ENCODE assay signal across 16 cellular contexts in the genomic region with DNA sequence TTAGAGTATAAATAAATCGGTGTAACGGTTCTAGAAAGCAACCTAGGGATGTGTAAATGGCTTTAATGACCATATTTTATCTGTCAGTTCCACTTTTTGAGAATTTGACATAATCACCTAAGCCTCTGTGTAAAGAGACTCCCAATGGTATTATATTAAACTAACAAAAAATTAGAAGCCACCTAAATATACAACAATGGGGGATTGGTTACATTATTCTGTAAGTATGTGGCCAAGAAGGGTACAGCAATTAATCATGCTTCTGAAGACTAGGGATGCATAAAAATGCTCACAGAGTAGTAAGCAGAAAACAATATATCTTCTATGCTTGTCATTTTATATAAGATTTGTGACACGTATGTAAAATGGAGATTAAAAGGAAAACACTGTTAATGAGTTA. TPM values are rescaled to one million over a fixed set of nuclear protein-coding genes. Genes with fewer than 3 reads are reported as not detected.
DNase-seq lines count a peak whose midpoint lies in the region; ATAC-seq and TF ChIP-seq lines count a peak whose summit lies in the region.
"Had no signal": no experiment of that assay in that cellular context is flagged by ENCODE, and none has a peak within 500 bp of the region (broad histone marks: within the 10 kb centered on the region; RNA-seq: fewer than 3 reads in every experiment).

No MANE protein-coding gene starts in this region.

- H3K27ac Mint-ChIP-seq in activated T-cell treated with anti-CD3 and anti-CD28 coated beads, Interleukin-2, amount 50 U/mL, for 72 hours = peak overlapping the region; percentile 53
- peak overlapping the region; percentile 68 for H3K27ac Mint-ChIP-seq in CD4-positive, alpha-beta T cell
- H3K27ac Mint-ChIP-seq: B cell; CD8-positive, alpha-beta T cell; IgD-negative memory B cell had no signal

- CTCF ChIA-PET in CD4-positive, alpha-beta T cell (lab: Charles Lee) = no interaction called here

- ATAC-seq in activated T-cell treated with anti-CD3 and anti-CD28 coated beads, Interleukin-2, amount 50 U/mL, for 72 hours (replicated peaks in 1 of 2) = no peak
- ATAC-seq in CD4-positive, alpha-beta T cell (ENCODE audit: poor library complexity) = no peak
- ATAC-seq in RWPE2 (ENCODE audit: low read depth) (no peak), gastrocnemius medialis (no peak), GM19463 (IDR thresholded peaks at IDR 0.05; ENCODE audit: unreplicated experiment) (no peak)
- ATAC-seq: CD8-positive, alpha-beta T cell had no signal

- H3K4me3 ChIP-seq in RWPE2 (ENCODE audit: severe bottlenecking) (no peak overlapping the region), gastrocnemius medialis (no peak overlapping the region)

- no peaks in the 10 kb centered on the region for H3K27me3 Mint-ChIP-seq in activated T-cell treated with anti-CD3 and anti-CD28 coated beads, Interleukin-2, amount 50 U/mL, for 72 hours (ENCODE audit: low read depth)
- H3K27me3 Mint-ChIP-seq in CD4-positive, alpha-beta T cell = no peaks in the 10 kb centered on the region
- H3K27me3 Mint-ChIP-seq: B cell, IgD-negative memory B cell had no signal

- in situ Hi-C loops in gastrocnemius medialis (cut with MboI; ENCODE audit: low sequenced_read_pairs in 4 of 4) = no loop called here

- DNase-seq in activated T-cell treated with anti-CD3 and anti-CD28 coated beads, Interleukin-2, amount 50 U/mL, for 72 hours = no peak
- no peak for DNase-seq in activated T-cell treated with anti-CD3 and anti-CD28 coated beads, Interleukin-2, amount 50 U/mL, for 1 hour
- no peak for DNase-seq in CD4-positive, alpha-beta T cell
- no peak for DNase-seq in RWPE2 (ENCODE audit: low spot score)
- DNase-seq in gastrocnemius medialis = no peak
- no peak for DNase-seq in cerebellum (ENCODE audit: low spot score)
- DNase-seq in NCI-H1417 treated with DMSO at 0.1 percent for 48 hours (lab: John Stamatoyannopoulos, UW) = no peak
- DNase-seq: C1 segment of cervical spinal cord; CD8-positive, alpha-beta T cell; COR-L47; DND-41; GDM1; HCEC 1CT had no signal

- POLR2A ChIA-PET in CD4-positive, alpha-beta T cell (lab: Charles Lee) = no interaction called here

- intact Hi-C loops in CD4-positive, alpha-beta T cell (cut with DNase I, micrococcal nuclease) = no loop called here
- intact Hi-C loops in gastrocnemius medialis (cut with DNase I; ENCODE audit: low total_unique reads) = no loop called here

- H3K36me3 ChIP-seq in RWPE2 (ENCODE audit: low read depth) = peaks cover 55% of the 10 kb centered on the region
- H3K36me3 ChIP-seq in gastrocnemius medialis = peaks cover 0 to 39% of the 10 kb centered on the region in 2 donors

- no peaks in the 10 kb centered on the region for H3K9me3 ChIP-seq in CD4-positive, alpha-beta T cell (ENCODE audit: control insufficient read depth, low read length)
- H3K9me3 ChIP-seq in RWPE2 (ENCODE audit: severe bottlenecking) (no peaks in the 10 kb centered on the region), gastrocnemius medialis (no peaks in the 10 kb centered on the region)

- H3K4me1 Mint-ChIP-seq in activated T-cell treated with anti-CD3 and anti-CD28 coated beads, Interleukin-2, amount 50 U/mL, for 72 hours (ENCODE audit: low read depth) = peaks cover 24% of the 10 kb centered on the region
- peaks cover 35% of the 10 kb centered on the region for H3K4me1 Mint-ChIP-seq in CD4-positive, alpha-beta T cell (ENCODE audit: low read depth)

- no peaks in the 10 kb centered on the region for H3K9me3 Mint-ChIP-seq in activated T-cell treated with anti-CD3 and anti-CD28 coated beads, Interleukin-2, amount 50 U/mL, for 72 hours
- no peaks in the 10 kb centered on the region for H3K9me3 Mint-ChIP-seq in CD4-positive, alpha-beta T cell
- H3K9me3 Mint-ChIP-seq: CD8-positive, alpha-beta T cell; IgD-negative memory B cell had no signal

- H3K4me3 Mint-ChIP-seq in activated T-cell treated with anti-CD3 and anti-CD28 coated beads, Interleukin-2, amount 50 U/mL, for 72 hours = no peak overlapping the region
- H3K4me3 Mint-ChIP-seq in CD4-positive, alpha-beta T cell = no peak overlapping the region
- H3K4me3 Mint-ChIP-seq: B cell; CD8-positive, alpha-beta T cell had no signal

- peaks cover 8 to 11% of the 10 kb centered on the region in 2 donors for H3K36me3 Mint-ChIP-seq in activated T-cell treated with anti-CD3 and anti-CD28 coated beads, Interleukin-2, amount 50 U/mL, for 72 hours (ENCODE audit: insufficient read depth in 2 of 2)
- peaks cover 34% of the 10 kb centered on the region for H3K36me3 Mint-ChIP-seq in CD4-positive, alpha-beta T cell (ENCODE audit: low read depth)

- no peaks in the 10 kb centered on the region for H3K27me3 ChIP-seq in CD4-positive, alpha-beta T cell (ENCODE audit: control insufficient read depth, insufficient read depth, low read length)
- H3K27me3 ChIP-seq in RWPE2 (ENCODE audit: insufficient read depth, poor library complexity, severe bottlenecking) = no peaks in the 10 kb centered on the region
- no peaks in the 10 kb centered on the region for H3K27me3 ChIP-seq in gastrocnemius medialis

- H3K4me1 ChIP-seq in RWPE2 (ENCODE audit: insufficient read depth, poor library complexity, severe bottlenecking) (peaks cover 35% of the 10 kb centered on the region), gastrocnemius medialis (peaks cover 64 to 89% of the 10 kb centered on the region in 2 donors)

- H3K27ac ChIP-seq in CD4-positive, alpha-beta T cell (ENCODE audit: low read depth, low read length) = no peak overlapping the region
- peak overlapping the region; percentile 60 for H3K27ac ChIP-seq in RWPE2 (ENCODE audit: poor library complexity, severe bottlenecking)
- H3K27ac ChIP-seq in gastrocnemius medialis = peak overlapping the region in 3 of 4 donors; percentile 5 to 99 (median 97)

- TF ChIP-seq POLR2A in gastrocnemius medialis (IDR thresholded peaks at IDR 0.05) = no peak

- TF ChIP-seq CTCF in CD4-positive, alpha-beta T cell (IDR thresholded peaks at IDR 0.05) = no peak
- TF ChIP-seq CTCF in RWPE2 (IDR thresholded peaks at IDR 0.05; ENCODE audit: poor library complexity, severe bottlenecking) (no peak), gastrocnemius medialis (IDR thresholded peaks at IDR 0.05 in 4 of 5, conservative IDR thresholded peaks at IDR 0.05 in 1 of 5) (no peak)

RNA-seq across cellular contexts. Expression of a gene that starts 10.5 kb away (rescaled TPM):
- 100 to 1,000 TPM; 198 to 200 TPM for total RNA-seq in activated T-cell treated with anti-CD3 and anti-CD28 coated beads, Interleukin-2, amount 50 U/mL, for 72 hours
- 100 to 1,000 TPM; 441 to 446 TPM for total RNA-seq in CD4-positive, alpha-beta T cell
- total RNA-seq in gastrocnemius medialis (100 to 1,000 TPM; 152 to 282 (median 247) TPM), cerebellum (95.3 TPM)

RNA-seq across cellular contexts. Expression of a gene that starts 15.7 kb away (rescaled TPM):
- 10 to 100 TPM; 28.9 to 36.7 TPM for total RNA-seq in activated T-cell treated with anti-CD3 and anti-CD28 coated beads, Interleukin-2, amount 50 U/mL, for 72 hours
- total RNA-seq in CD4-positive, alpha-beta T cell = 1 to 10 TPM; 6.9 to 7.1 TPM
- total RNA-seq in gastrocnemius medialis = 10 to 100 TPM; 34.5 to 47.3 (median 39.2) TPM
- total RNA-seq in cerebellum = 21.2 TPM

RNA-seq across cellular contexts. Expression of a gene that starts 36.5 kb away (rescaled TPM):
- total RNA-seq in activated T-cell treated with anti-CD3 and anti-CD28 coated beads, Interleukin-2, amount 50 U/mL, for 72 hours = 10 to 100 TPM; 37.4 to 40.8 TPM
- 10 to 100 TPM; 17.9 to 22.0 TPM for total RNA-seq in CD4-positive, alpha-beta T cell
- total RNA-seq in gastrocnemius medialis = 10 to 100 TPM; 12.2 to 23.3 (median 15.2) TPM
- 29.7 TPM for total RNA-seq in cerebellum

RNA-seq across cellular contexts. Expression of a gene that starts 48.8 kb away (rescaled TPM):
- total RNA-seq in activated T-cell treated with anti-CD3 and anti-CD28 coated beads, Interleukin-2, amount 50 U/mL, for 72 hours = 100 to 1,000 TPM; 115 to 119 TPM
- 10 to 100 TPM; 23.6 to 24.5 TPM for total RNA-seq in CD4-positive, alpha-beta T cell
- total RNA-seq in gastrocnemius medialis (10 to 100 TPM; 16.7 to 45.0 (median 32.6) TPM), cerebellum (149 TPM)
